Comparison of ENCODE assay signal across 1 cellular context in genomic region chr10:7285545-7286322, GRCh38.
TF ChIP-seq lines count a peak whose summit lies in the region.

No MANE protein-coding gene starts in this region.

TF ChIP-seq in HEK293, 187 proteins besides CTCF, POLR2A, EP300 and RAD21 (continued from another document):
- peak; percentile 90 for TF ChIP-seq PRDM6 (tag by site-specific recombination; IDR thresholded peaks at IDR 0.05)
- 0 out of 2 replicates have a peak, but pooled peaks have one; percentile 31 for TF ChIP-seq ZNF488 (tag by site-specific recombination; IDR thresholded peaks at IDR 0.05)
